ENCODE assay signal across 18 cellular contexts in genomic region chr20:37238426-37238825, GRCh38. TPM values are rescaled to one million over a fixed set of nuclear protein-coding genes. Genes with fewer than 3 reads are reported as not detected.
"Had no signal": no experiment of that assay in that cellular context is flagged by ENCODE, and none has a peak within 500 bp of the region (broad histone marks: within the 10 kb centered on the region; RNA-seq: fewer than 3 reads in every experiment).

No MANE protein-coding gene starts in this region.

- H3K27me3 Mint-ChIP-seq: activated CD4-positive, alpha-beta memory T cell treated with anti-CD3 and anti-CD28 coated beads, Interleukin-2, amount 10 ng/mL, durations not matched to agents 7 days and 5 days; activated T-cell treated with anti-CD3 and anti-CD28 coated beads, Interleukin-2, amount 50 U/mL, for 24 hours; type B pancreatic cell had no signal

- H3K27ac Mint-ChIP-seq: activated CD4-positive, alpha-beta memory T cell treated with anti-CD3 and anti-CD28 coated beads, Interleukin-2, amount 10 ng/mL, durations not matched to agents 7 days and 5 days; activated T-cell treated with anti-CD3 and anti-CD28 coated beads, Interleukin-2, amount 50 U/mL, for 24 hours; type B pancreatic cell had no signal

- H2AFZ ChIP-seq: parathyroid adenoma had no signal

- DNase-seq: activated CD4-positive, alpha-beta memory T cell treated with anti-CD3 and anti-CD28 coated beads, Interleukin-2, amount 10 ng/mL, durations not matched to agents 7 days and 5 days; activated naive CD4-positive, alpha-beta T cell treated with anti-CD3 and anti-CD28 coated beads, Interleukin-2, amount 50 U/mL, for 16 hours; activated T-cell treated with anti-CD3 and anti-CD28 coated beads, Interleukin-2, amount 50 U/mL, for 24 hours; kidney glomerular epithelial cell; mesendoderm; stimulated activated CD4-positive, alpha-beta T cell treated with anti-CD3 and anti-CD28 coated beads, Interleukin-4, amount 100 ng/mL, for 24 hours; stimulated activated naive CD4-positive, alpha-beta T cell treated with Interleukin-2 at 50 U/mL for 16 hours; T-helper 1 cell had no signal

- H3K27ac ChIP-seq: adrenal gland, cardiac muscle cell, parathyroid adenoma, suprapubic skin had no signal

- H3K4me1 Mint-ChIP-seq: activated CD4-positive, alpha-beta memory T cell treated with anti-CD3 and anti-CD28 coated beads, Interleukin-2, amount 10 ng/mL, durations not matched to agents 7 days and 5 days had no signal

- H3K4me3 ChIP-seq: adrenal gland, cardiac muscle cell, suprapubic skin had no signal

- H3K9me3 ChIP-seq: adrenal gland, suprapubic skin had no signal

- H3K4me3 Mint-ChIP-seq: activated CD4-positive, alpha-beta memory T cell treated with anti-CD3 and anti-CD28 coated beads, Interleukin-2, amount 10 ng/mL, durations not matched to agents 7 days and 5 days; activated T-cell treated with anti-CD3 and anti-CD28 coated beads, Interleukin-2, amount 50 U/mL, for 24 hours; type B pancreatic cell had no signal

- H3K79me2 ChIP-seq: parathyroid adenoma had no signal

- H3K4me1 ChIP-seq: parathyroid adenoma had no signal

- H3K9ac ChIP-seq: parathyroid adenoma had no signal

- H3K27me3 ChIP-seq: adrenal gland, cardiac muscle cell, suprapubic skin had no signal

- ATAC-seq: esophagus mucosa, SK-N-SH treated with all-trans-retinoic acid at 6 μM for 48 hours had no signal

- H3K9me3 Mint-ChIP-seq: activated CD4-positive, alpha-beta memory T cell treated with anti-CD3 and anti-CD28 coated beads, Interleukin-2, amount 10 ng/mL, durations not matched to agents 7 days and 5 days; activated T-cell treated with anti-CD3 and anti-CD28 coated beads, Interleukin-2, amount 50 U/mL, for 24 hours; type B pancreatic cell had no signal

RNA-seq across cellular contexts. Expression of gene GHRH, which starts 23.2 kb away (rescaled TPM):
- total RNA-seq: activated CD4-positive, alpha-beta memory T cell treated with anti-CD3 and anti-CD28 coated beads, Interleukin-2, amount 10 ng/mL, durations not matched to agents 7 days and 5 days; adrenal gland; esophagus mucosa; fibroblast of villous mesenchyme; lower leg skin; renal cortical epithelial cell; suprapubic skin had no signal
